19 cellular contexts compared by ENCODE assay signal in the genomic region with DNA sequence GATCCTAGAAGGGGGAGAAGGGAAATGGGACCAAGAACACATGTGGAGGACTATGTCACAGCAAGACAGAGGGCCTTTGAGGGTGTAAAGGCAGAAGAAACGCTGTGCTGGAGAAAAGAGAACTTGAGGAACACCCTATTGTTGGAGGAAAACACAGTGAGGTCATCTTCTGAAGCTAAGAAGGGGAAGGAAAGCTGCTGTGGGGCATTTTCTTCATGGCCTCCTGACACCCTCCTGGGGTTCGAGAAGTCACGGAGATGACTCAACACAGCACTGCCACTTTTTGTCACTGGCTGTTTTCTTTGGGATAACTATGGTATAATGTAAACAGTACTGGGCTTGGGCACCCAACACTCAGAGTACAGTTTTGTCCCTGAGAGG.
DNase-seq lines count a peak whose midpoint lies in the region; ATAC-seq and TF ChIP-seq lines count a peak whose summit lies in the region.
"Had no signal": no experiment of that assay in that cellular context is flagged by ENCODE, and none has a peak within 500 bp of the region (broad histone marks: within the 10 kb centered on the region; RNA-seq: fewer than 3 reads in every experiment).

No MANE protein-coding gene starts in this region.

- H3F3A ChIP-seq in SK-N-SH (replicated peaks; ENCODE audit: insufficient read depth) = no peaks in the 10 kb centered on the region

- peaks cover 17% of the 10 kb centered on the region for H3K4me1 ChIP-seq in KMS-11 (ENCODE audit: low read depth, poor library complexity, severe bottlenecking)
- no peaks in the 10 kb centered on the region for H3K4me1 ChIP-seq in naive thymus-derived CD4-positive, alpha-beta T cell (ENCODE audit: control insufficient read depth in 2 of 2, insufficient read depth in 2 of 2, low read length in 2 of 2)
- no peaks in the 10 kb centered on the region for H3K4me1 ChIP-seq in mesenchymal stem cell (ENCODE audit: control insufficient read depth, insufficient read depth, low read depth, low read length)
- H3K4me1 ChIP-seq in SK-N-SH (ENCODE audit: control insufficient read depth in 1 of 2, insufficient read depth in 2 of 2, low read depth in 1 of 2, low read length in 1 of 2) = no peaks in the 10 kb centered on the region
- H3K4me1 ChIP-seq: colonic mucosa had no signal

- CTCF ChIA-PET in naive thymus-derived CD4-positive, alpha-beta T cell (lab: Charles Lee) = no interaction called here
- CTCF ChIA-PET in SK-N-SH (lab: Yijun Ruan, JAX) = no interaction called here

- peaks cover 0 to 15% (median 3%) of the 10 kb centered on the region in 11 donors for H3K9me3 Mint-ChIP-seq in naive thymus-derived CD4-positive, alpha-beta T cell
- H3K9me3 Mint-ChIP-seq: activated CD4-positive, alpha-beta T cell treated with anti-CD3 and anti-CD28 coated beads, Interleukin-2, amount 10 ng/mL, durations not matched to agents 24 days and 14 days; activated T-helper 1 cell treated with anti-CD3 and anti-CD28 coated beads, Interleukin-12 subunit alpha, Interleukin-12 subunit beta, Interleukin-2, Interleukin-4 antibody, amounts not matched to agents 30 ng/mL and 10 ng/mL and 1 ng/mL, durations not matched to agents 14 hours and 24 hours and 36 hours had no signal

- intact Hi-C loops in naive thymus-derived CD4-positive, alpha-beta T cell (cut with micrococcal nuclease) = no loop called here

- H3K14ac ChIP-seq in mesenchymal stem cell (ENCODE audit: low read length in 2 of 2) = no peak overlapping the region

- no peak overlapping the region for H2BK12ac ChIP-seq in mesenchymal stem cell (ENCODE audit: low read length in 2 of 2)

- H3K9me2 ChIP-seq in SK-N-SH = no peaks in the 10 kb centered on the region

- TF ChIP-seq CTCF in KMS-11 (conservative IDR thresholded peaks at IDR 0.05; ENCODE audit: low read depth, low read length) (no peak), SK-N-SH (IDR thresholded peaks at IDR 0.05) (no peak)

- no peak overlapping the region for H2AK5ac ChIP-seq in mesenchymal stem cell (ENCODE audit: low read length, severe bottlenecking)

- no peaks in the 10 kb centered on the region for H3K9me3 ChIP-seq in naive thymus-derived CD4-positive, alpha-beta T cell (ENCODE audit: control insufficient read depth in 2 of 3, low read length in 3 of 3)
- H3K9me3 ChIP-seq in mesenchymal stem cell (ENCODE audit: control insufficient read depth, low read length) (peaks cover 3% of the 10 kb centered on the region), SK-N-SH (no peaks in the 10 kb centered on the region)
- H3K9me3 ChIP-seq: colonic mucosa had no signal

- ATAC-seq in GM19043 (IDR thresholded peaks at IDR 0.05; ENCODE audit: low read depth, unreplicated experiment) (peak; percentile 21), HG02763 (IDR thresholded peaks at IDR 0.05; ENCODE audit: unreplicated experiment) (peak; percentile 14), HG03280 (IDR thresholded peaks at IDR 0.05; ENCODE audit: unreplicated experiment) (no peak)
- peak; percentile 38 for ATAC-seq in naive thymus-derived CD4-positive, alpha-beta T cell
- ATAC-seq: HCT116, T-helper 17 cell had no signal

- no peak for TF ChIP-seq RAD21 in SK-N-SH (IDR thresholded peaks at IDR 0.05; ENCODE audit: low read length)

- H2AFZ ChIP-seq in KMS-11 (ENCODE audit: low read depth) = no peak overlapping the region
- no peak overlapping the region for H2AFZ ChIP-seq in mesenchymal stem cell (ENCODE audit: low read depth, low read length)
- no peak overlapping the region for H2AFZ ChIP-seq in SK-N-SH (ENCODE audit: low read depth)

- H3K9ac ChIP-seq in KMS-11 = no peak overlapping the region
- H3K9ac ChIP-seq in mesenchymal stem cell (ENCODE audit: low read length) = no peak overlapping the region
- H3K9ac ChIP-seq in SK-N-SH = no peak overlapping the region

- H3K36me3 ChIP-seq in KMS-11 (ENCODE audit: insufficient read depth) (no peaks in the 10 kb centered on the region), mesenchymal stem cell (ENCODE audit: control insufficient read depth in 1 of 2, insufficient read depth in 2 of 2, low read depth in 1 of 2, low read length in 2 of 2) (no peaks in the 10 kb centered on the region), SK-N-SH (replicated peaks in 1 of 2; ENCODE audit: control insufficient read depth in 1 of 2, insufficient read depth in 2 of 2, low read length in 1 of 2) (no peaks in the 10 kb centered on the region)
- no peaks in the 10 kb centered on the region for H3K36me3 ChIP-seq in naive thymus-derived CD4-positive, alpha-beta T cell (ENCODE audit: control insufficient read depth in 2 of 3, insufficient read depth in 3 of 3, low read length in 3 of 3)
- H3K36me3 ChIP-seq: colonic mucosa had no signal

- peaks cover 0 to 13% (median 6%) of the 10 kb centered on the region in 5 donors for H3K27me3 Mint-ChIP-seq in naive thymus-derived CD4-positive, alpha-beta T cell
- H3K27me3 Mint-ChIP-seq: activated CD4-positive, alpha-beta T cell treated with anti-CD3 and anti-CD28 coated beads, Interleukin-2, amount 10 ng/mL, durations not matched to agents 24 days and 14 days; T-helper 17 cell had no signal

- H3K36me3 Mint-ChIP-seq in naive thymus-derived CD4-positive, alpha-beta T cell = no peaks in the 10 kb centered on the region

- H3K4me3 ChIP-seq in KMS-11 (IDR thresholded peaks at IDR 0.05; ENCODE audit: insufficient read depth, low read depth, low read length) (no peak overlapping the region), mesenchymal stem cell (ENCODE audit: insufficient read depth in 1 of 2, low read depth in 1 of 2, low read length in 2 of 2) (no peak overlapping the region), SK-N-SH (ENCODE audit: low read depth in 2 of 2, low read length in 1 of 2) (no peak overlapping the region)
- no peak overlapping the region for H3K4me3 ChIP-seq in naive thymus-derived CD4-positive, alpha-beta T cell (ENCODE audit: low read length)
- H3K4me3 ChIP-seq: colonic mucosa had no signal

- H3K4me3 Mint-ChIP-seq in naive thymus-derived CD4-positive, alpha-beta T cell = no peak overlapping the region
- H3K4me3 Mint-ChIP-seq: activated CD4-positive, alpha-beta T cell treated with anti-CD3 and anti-CD28 coated beads, Interleukin-2, amount 10 ng/mL, durations not matched to agents 24 days and 14 days; activated T-helper 1 cell treated with anti-CD3 and anti-CD28 coated beads, Interleukin-12 subunit alpha, Interleukin-12 subunit beta, Interleukin-2, Interleukin-4 antibody, amounts not matched to agents 30 ng/mL and 10 ng/mL and 1 ng/mL, durations not matched to agents 14 hours and 24 hours and 36 hours; T-helper 17 cell had no signal

- TF ChIP-seq EP300 in SK-N-SH (IDR thresholded peaks at IDR 0.05; ENCODE audit: borderline replicate concordance in 1 of 2, low read depth in 1 of 2, low read length in 1 of 2) = no peak

- no peaks in the 10 kb centered on the region for H4K20me1 ChIP-seq in KMS-11 (ENCODE audit: insufficient read depth)
- H4K20me1 ChIP-seq in SK-N-SH (ENCODE audit: insufficient read depth) = no peaks in the 10 kb centered on the region

- no peak for DNase-seq in naive thymus-derived CD4-positive, alpha-beta T cell
- DNase-seq in DMS153 treated with DMSO at 0.1 percent for 48 hours (lab: John Stamatoyannopoulos, UW; ENCODE audit: unreplicated experiment) (no peak), mesenchymal stem cell (no peak), SK-N-SH (no peak)
- DNase-seq: activated CD4-positive, alpha-beta T cell treated with anti-CD3 and anti-CD28 coated beads, Interleukin-2, amount 10 ng/mL, durations not matched to agents 24 days and 14 days; amniotic stem cell; colonic mucosa; NCI-H1092; NCI-H345; small intestine; substantia nigra; T-helper 17 cell had no signal

- H3K18ac ChIP-seq in mesenchymal stem cell (ENCODE audit: low read depth in 1 of 2, low read length in 2 of 2) = no peak overlapping the region

- H2BK5ac ChIP-seq in mesenchymal stem cell (ENCODE audit: low read depth, low read length, poor library complexity, severe bottlenecking) = no peak overlapping the region

- no peak overlapping the region for H3K4ac ChIP-seq in mesenchymal stem cell (ENCODE audit: low read depth in 1 of 2, low read length in 2 of 2)

- no peak overlapping the region for H2BK15ac ChIP-seq in mesenchymal stem cell (ENCODE audit: low read depth, poor library complexity, severe bottlenecking)

- WGBS in mesenchymal stem cell = 80% methylated on average over 3 of the region's 3 CpGs
- 19% methylated on average over 3 of the region's 3 CpGs for WGBS in SK-N-SH (ENCODE audit: low lambda C conversion rate)

- peak overlapping the region; percentile 31; the same call in 1 of the 2 replicates for H3K4me2 ChIP-seq in KMS-11
- H3K4me2 ChIP-seq in mesenchymal stem cell (ENCODE audit: low read length, poor library complexity, severe bottlenecking) = no peak overlapping the region
- no peak overlapping the region for H3K4me2 ChIP-seq in SK-N-SH

- POLR2A ChIA-PET in naive thymus-derived CD4-positive, alpha-beta T cell (lab: Charles Lee) = no interaction called here
- POLR2A ChIA-PET in SK-N-SH (lab: Yijun Ruan, JAX) = no interaction called here

- no peak overlapping the region for H4K8ac ChIP-seq in mesenchymal stem cell (ENCODE audit: low read length)

- H3K79me2 ChIP-seq in KMS-11 (ENCODE audit: insufficient read depth, low read depth) (no peaks in the 10 kb centered on the region), SK-N-SH (ENCODE audit: insufficient read depth) (no peaks in the 10 kb centered on the region)

- H3K27ac Mint-ChIP-seq in naive thymus-derived CD4-positive, alpha-beta T cell = no peak overlapping the region
- H3K27ac Mint-ChIP-seq: activated CD4-positive, alpha-beta T cell treated with anti-CD3 and anti-CD28 coated beads, Interleukin-2, amount 10 ng/mL, durations not matched to agents 24 days and 14 days; activated T-helper 1 cell treated with anti-CD3 and anti-CD28 coated beads, Interleukin-12 subunit alpha, Interleukin-12 subunit beta, Interleukin-2, Interleukin-4 antibody, amounts not matched to agents 30 ng/mL and 10 ng/mL and 1 ng/mL, durations not matched to agents 14 hours and 24 hours and 36 hours; T-helper 17 cell had no signal

- H4K91ac ChIP-seq in mesenchymal stem cell (ENCODE audit: low read length) = no peak overlapping the region

- no peak overlapping the region for H3K23ac ChIP-seq in mesenchymal stem cell (ENCODE audit: low read length in 2 of 2)

- H2BK120ac ChIP-seq in mesenchymal stem cell (ENCODE audit: low read depth, low read length) = no peak overlapping the region

- no peaks in the 10 kb centered on the region for H3K4me1 Mint-ChIP-seq in naive thymus-derived CD4-positive, alpha-beta T cell
- H3K4me1 Mint-ChIP-seq: activated CD4-positive, alpha-beta T cell treated with anti-CD3 and anti-CD28 coated beads, Interleukin-2, amount 10 ng/mL, durations not matched to agents 24 days and 14 days; T-helper 17 cell had no signal

- H3K27me3 ChIP-seq in KMS-11 (ENCODE audit: insufficient read depth, low read depth) (no peaks in the 10 kb centered on the region), mesenchymal stem cell (ENCODE audit: control insufficient read depth in 1 of 2, insufficient read depth in 1 of 2, low read length in 2 of 2) (no peaks in the 10 kb centered on the region), SK-N-SH (ENCODE audit: insufficient read depth) (no peaks in the 10 kb centered on the region)
- no peaks in the 10 kb centered on the region for H3K27me3 ChIP-seq in naive thymus-derived CD4-positive, alpha-beta T cell (ENCODE audit: control insufficient read depth in 2 of 2, insufficient read depth in 2 of 2, low read length in 2 of 2)
- H3K27me3 ChIP-seq: colonic mucosa had no signal

- H3K27ac ChIP-seq in KMS-11 (no peak overlapping the region), mesenchymal stem cell (ENCODE audit: low read length, poor library complexity, severe bottlenecking) (no peak overlapping the region), SK-N-SH (ENCODE audit: low read depth in 2 of 2, low read length in 1 of 2) (no peak overlapping the region)
- H3K27ac ChIP-seq in naive thymus-derived CD4-positive, alpha-beta T cell (ENCODE audit: low read depth, low read length) = no peak overlapping the region
- H3K27ac ChIP-seq: C4-2B, colonic mucosa had no signal

- H3K79me1 ChIP-seq in mesenchymal stem cell (replicated peaks; ENCODE audit: low read length, poor library complexity, severe bottlenecking) = no peaks in the 10 kb centered on the region
